Comparison of ENCODE assay signal across 15 cellular contexts in the genomic region with DNA sequence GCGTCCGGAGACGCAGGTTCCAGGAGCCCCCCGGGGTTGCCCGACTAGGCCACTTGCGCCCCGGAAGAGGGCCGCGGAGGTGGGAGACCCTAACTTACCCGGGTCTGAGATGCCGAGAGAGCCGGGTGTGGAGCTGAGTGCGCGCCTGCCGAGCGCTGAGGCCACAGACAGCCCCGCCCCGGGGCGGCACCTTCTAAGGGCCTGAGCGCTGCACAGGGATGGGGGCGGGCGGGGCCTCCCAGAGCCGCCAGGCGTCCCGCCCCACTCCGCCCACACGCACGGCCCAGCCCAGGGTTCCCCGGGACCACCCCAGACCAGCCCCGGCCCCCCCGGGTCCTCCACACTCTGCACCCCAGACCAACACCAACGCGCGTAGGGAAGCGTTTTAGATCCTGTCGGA. TPM values are rescaled to one million over a fixed set of nuclear protein-coding genes. Genes with fewer than 3 reads are reported as not detected.
"Had no signal": no experiment of that assay in that cellular context is flagged by ENCODE, and none has a peak within 500 bp of the region (broad histone marks: within the 10 kb centered on the region; RNA-seq: fewer than 3 reads in every experiment).

No MANE protein-coding gene starts in this region.

RNA-seq across cellular contexts. Expression of a gene that starts 35.7 kb away (rescaled TPM):
- total RNA-seq: dermis blood vessel endothelial cell; endothelial cell of umbilical vein; epithelial cell of proximal tubule; esophagus squamous epithelium; frontal cortex; hepatocyte; liver; lung microvascular endothelial cell; mesothelial cell of epicardium; mucosa of gallbladder; naive thymus-derived CD4-positive, alpha-beta T cell; osteoblast; progenitor cell of endocrine pancreas; sigmoid colon; skeletal muscle tissue had no signal
- polyA plus RNA-seq: endothelial cell of umbilical vein; liver; naive thymus-derived CD4-positive, alpha-beta T cell; sigmoid colon had no signal

RNA-seq across cellular contexts. Expression of a gene that starts 52.6 kb away (rescaled TPM):
- total RNA-seq: epithelial cell of proximal tubule had no signal
- polyA plus RNA-seq: naive thymus-derived CD4-positive, alpha-beta T cell had no signal
